17 cellular contexts compared by ENCODE assay signal in the genomic region with DNA sequence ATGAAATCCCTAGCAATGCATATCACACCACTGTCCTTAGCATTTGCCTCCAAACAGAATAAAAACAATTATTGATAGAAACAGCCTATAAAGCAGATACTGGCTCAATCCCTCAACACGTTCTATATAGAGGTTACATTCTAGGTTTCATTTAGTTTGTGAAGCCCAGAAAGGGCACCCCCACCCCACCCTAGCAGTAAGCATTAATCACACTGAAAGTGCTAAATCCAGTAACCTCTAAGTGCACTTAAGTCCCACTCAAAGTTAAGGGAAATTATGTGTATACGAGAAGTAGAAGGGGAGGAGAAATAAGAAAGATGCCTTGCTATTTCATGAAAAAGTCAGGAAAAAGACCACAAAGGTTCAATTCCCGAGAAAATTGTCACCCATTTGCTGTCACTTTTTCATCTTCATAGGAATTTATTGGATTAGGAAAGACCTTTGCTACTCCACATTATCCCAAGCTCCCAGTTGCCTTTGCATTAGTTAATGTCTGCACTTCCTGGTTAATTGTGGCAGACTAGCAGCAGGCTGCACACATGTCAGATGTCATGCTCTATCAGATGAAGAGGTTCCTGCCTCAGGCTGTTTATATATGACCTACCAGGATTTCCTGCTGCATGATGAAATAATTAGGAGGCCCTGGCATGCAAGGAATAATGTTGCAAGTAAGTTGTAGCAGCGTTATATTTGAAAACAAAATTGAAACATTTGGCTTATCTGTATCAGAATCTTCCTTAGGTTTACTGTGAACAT. TPM values are rescaled to one million over a fixed set of nuclear protein-coding genes. Genes with fewer than 3 reads are reported as not detected.
DNase-seq lines count a peak whose midpoint lies in the region; ATAC-seq, FAIRE-seq and TF ChIP-seq lines count a peak whose summit lies in the region.
"Had no signal": no experiment of that assay in that cellular context is flagged by ENCODE, and none has a peak within 500 bp of the region (broad histone marks: within the 10 kb centered on the region; RNA-seq: fewer than 3 reads in every experiment).

No MANE protein-coding gene starts in this region.

- H3K27ac Mint-ChIP-seq in WTC11: no peak overlapping the region
- H3K27ac Mint-ChIP-seq in T-helper 17 cell: no peak overlapping the region
- H3K27ac Mint-ChIP-seq in activated naive CD8-positive, alpha-beta T cell treated with anti-CD3 and anti-CD28 coated beads, Interleukin-2, amount 50 U/mL, for 24 hours: no peak overlapping the region
- H3K27ac Mint-ChIP-seq: stimulated activated effector memory CD8-positive, alpha-beta T cell treated with anti-CD3 and anti-CD28 coated beads, Interleukin-12 subunit alpha, Interleukin-12 subunit beta, amount 100 ng/mL, for 72 hours had no signal

- no peak for ATAC-seq in A549
- ATAC-seq in WTC11: no peak
- no peak for ATAC-seq in T-helper 17 cell
- no peak for ATAC-seq in activated naive CD8-positive, alpha-beta T cell treated with anti-CD3 and anti-CD28 coated beads, Interleukin-2, amount 50 U/mL, for 24 hours
- ATAC-seq: stimulated activated effector memory CD8-positive, alpha-beta T cell treated with anti-CD3 and anti-CD28 coated beads, Interleukin-12 subunit alpha, Interleukin-12 subunit beta, amount 100 ng/mL, for 72 hours had no signal

- no peak overlapping the region for H3K4me3 ChIP-seq in A549

- H3K9me3 ChIP-seq in A549 (no peaks in the 10 kb centered on the region), T-helper 17 cell (ENCODE audit: control insufficient read depth, low read length, poor library complexity, severe bottlenecking) (no peaks in the 10 kb centered on the region)
- H3K9me3 ChIP-seq: Caco-2 had no signal

- FAIRE-seq in A549 (lab: Jason Lieb, UNC): no peak
- FAIRE-seq: endometrium had no signal

- CTCF ChIA-PET in A549 (lab: Yijun Ruan, JAX): no interaction called here
- CTCF ChIA-PET in WTC11 (lab: Charles Lee): no interaction called here

- no peaks in the 10 kb centered on the region for H3K9me3 Mint-ChIP-seq in WTC11
- peaks cover 4% of the 10 kb centered on the region for H3K9me3 Mint-ChIP-seq in activated naive CD8-positive, alpha-beta T cell treated with anti-CD3 and anti-CD28 coated beads, Interleukin-2, amount 50 U/mL, for 24 hours

- H3K4me1 ChIP-seq in A549: peaks cover 13% of the 10 kb centered on the region; the same call in 2 of the 3 replicates
- H3K4me1 ChIP-seq: Caco-2 had no signal

- POLR2A ChIA-PET in A549 (lab: Yijun Ruan, JAX): no interaction called here
- POLR2A ChIA-PET in WTC11 (lab: Charles Lee): no interaction called here

- peaks cover 20% of the 10 kb centered on the region for H3K27me3 Mint-ChIP-seq in WTC11 (ENCODE audit: low read depth)
- H3K27me3 Mint-ChIP-seq in T-helper 17 cell: no peaks in the 10 kb centered on the region
- no peaks in the 10 kb centered on the region for H3K27me3 Mint-ChIP-seq in activated naive CD8-positive, alpha-beta T cell treated with anti-CD3 and anti-CD28 coated beads, Interleukin-2, amount 50 U/mL, for 24 hours

- DNase-seq in A549 (ENCODE audit: low read depth in 1 of 2, low spot score in 1 of 2) (no peak), M059J (ENCODE audit: low read depth) (peak; percentile 78), NCI-H748 (lab: John Stamatoyannopoulos, UW; ENCODE audit: unreplicated experiment) (peak; percentile 75), dermis microvascular lymphatic vessel endothelial cell (ENCODE audit: low read depth in 2 of 2) (peak; percentile 4 to 47), WTC11 (ENCODE audit: low spot score) (no peak), T-helper 17 cell (no peak), cortex of kidney (lab: John Stamatoyannopoulos, UW) (no peak)
- DNase-seq in activated naive CD8-positive, alpha-beta T cell treated with anti-CD3 and anti-CD28 coated beads, Interleukin-2, amount 50 U/mL, for 24 hours: no peak
- DNase-seq: activated naive CD4-positive, alpha-beta T cell treated with Interleukin-2 at 50 U/mL for 16 hours; Caco-2; kidney glomerular epithelial cell; NCI-H2171; stimulated activated CD4-positive, alpha-beta T cell treated with anti-CD3 and anti-CD28 coated beads, Interleukin-4, amount 100 ng/mL, for 1 hour had no signal

- H3K4me1 Mint-ChIP-seq in WTC11: peaks cover 87% of the 10 kb centered on the region
- H3K4me1 Mint-ChIP-seq in T-helper 17 cell: no peaks in the 10 kb centered on the region
- H3K4me1 Mint-ChIP-seq in activated naive CD8-positive, alpha-beta T cell treated with anti-CD3 and anti-CD28 coated beads, Interleukin-2, amount 50 U/mL, for 24 hours: no peaks in the 10 kb centered on the region
- H3K4me1 Mint-ChIP-seq: stimulated activated effector memory CD8-positive, alpha-beta T cell treated with anti-CD3 and anti-CD28 coated beads, Interleukin-12 subunit alpha, Interleukin-12 subunit beta, amount 100 ng/mL, for 72 hours had no signal

- H3K27ac ChIP-seq in A549: no peak overlapping the region

- TF ChIP-seq RAD21 in A549 (conservative IDR thresholded peaks at IDR 0.05 in 1 of 2, IDR thresholded peaks at IDR 0.05 in 1 of 2): no peak

- no peak for TF ChIP-seq EP300 in A549 (IDR thresholded peaks at IDR 0.05)

- H3K4me3 Mint-ChIP-seq in WTC11 (no peak overlapping the region), T-helper 17 cell (no peak overlapping the region)
- no peak overlapping the region for H3K4me3 Mint-ChIP-seq in activated naive CD8-positive, alpha-beta T cell treated with anti-CD3 and anti-CD28 coated beads, Interleukin-2, amount 50 U/mL, for 24 hours
- H3K4me3 Mint-ChIP-seq: stimulated activated effector memory CD8-positive, alpha-beta T cell treated with anti-CD3 and anti-CD28 coated beads, Interleukin-12 subunit alpha, Interleukin-12 subunit beta, amount 100 ng/mL, for 72 hours had no signal

- TF ChIP-seq CTCF in A549 (IDR thresholded peaks at IDR 0.05) (no peak), WTC11 (IDR thresholded peaks at IDR 0.05) (no peak)

- TF ChIP-seq POLR2A in A549 (IDR thresholded peaks at IDR 0.05; ENCODE audit: low read length): no peak

- H3K36me3 Mint-ChIP-seq in WTC11 (no peaks in the 10 kb centered on the region), T-helper 17 cell (ENCODE audit: low read depth) (no peaks in the 10 kb centered on the region)
- no peaks in the 10 kb centered on the region for H3K36me3 Mint-ChIP-seq in activated naive CD8-positive, alpha-beta T cell treated with anti-CD3 and anti-CD28 coated beads, Interleukin-2, amount 50 U/mL, for 24 hours (ENCODE audit: low read depth)
- H3K36me3 Mint-ChIP-seq: stimulated activated effector memory CD8-positive, alpha-beta T cell treated with anti-CD3 and anti-CD28 coated beads, Interleukin-12 subunit alpha, Interleukin-12 subunit beta, amount 100 ng/mL, for 72 hours had no signal

- WGBS in A549 (ENCODE audit: missing lambda C conversion rate): 36% methylated on average over 4 of the region's 4 CpGs

- H3K4me2 ChIP-seq in A549: peak overlapping the region; percentile 20; the same call in 1 of the 3 replicates

TF ChIP-seq in A549, 52 proteins besides CTCF, POLR2A, EP300 and RAD21:
- no peak for TF ChIP-seq MAFK (IDR thresholded peaks at IDR 0.05; ENCODE audit: partially characterized antibody)
- no peak for TF ChIP-seq NPAS2 (CRISPR knock-in tag; IDR thresholded peaks at IDR 0.05; ENCODE audit: borderline replicate concordance)
- TF ChIP-seq, protein P1, sequence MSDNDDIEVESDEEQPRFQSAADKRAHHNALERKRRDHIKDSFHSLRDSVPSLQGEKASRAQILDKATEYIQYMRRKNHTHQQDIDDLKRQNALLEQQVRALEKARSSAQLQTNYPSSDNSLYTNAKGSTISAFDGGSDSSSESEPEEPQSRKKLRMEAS (IDR thresholded peaks at IDR 0.05): no peak
- TF ChIP-seq PHF8 (IDR thresholded peaks at IDR 0.05; ENCODE audit: borderline replicate concordance, low read depth): no peak
- no peak for TF ChIP-seq HEYL (CRISPR knock-in tag; IDR thresholded peaks at IDR 0.05)
- TF ChIP-seq, protein P2, sequence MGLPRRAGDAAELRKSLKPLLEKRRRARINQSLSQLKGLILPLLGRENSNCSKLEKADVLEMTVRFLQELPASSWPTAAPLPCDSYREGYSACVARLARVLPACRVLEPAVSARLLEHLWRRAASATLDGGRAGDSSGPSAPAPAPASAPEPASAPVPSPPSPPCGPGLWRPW (IDR thresholded peaks at IDR 0.05): no peak
- no peak for TF ChIP-seq SREBF2 (IDR thresholded peaks at IDR 0.05)
TF ChIP-seq in A549: peak in this region for 0.

TF ChIP-seq in WTC11, 78 proteins besides CTCF, POLR2A, EP300 and RAD21 (continues in another document):
- TF ChIP-seq ESRRA (CRISPR knock-in tag; IDR thresholded peaks at IDR 0.05; ENCODE audit: borderline replicate concordance) (no peak), CBFB (CRISPR knock-in tag; IDR thresholded peaks at IDR 0.05; ENCODE audit: low read depth) (no peak), SP1 (CRISPR knock-in tag; conservative IDR thresholded peaks at IDR 0.05) (no peak), GRHL2 (CRISPR knock-in tag; IDR thresholded peaks at IDR 0.05; ENCODE audit: insufficient replicate concordance, severe bottlenecking) (no peak), JUN (CRISPR knock-in tag; IDR thresholded peaks at IDR 0.05) (no peak)
- TF ChIP-seq, protein P3, sequence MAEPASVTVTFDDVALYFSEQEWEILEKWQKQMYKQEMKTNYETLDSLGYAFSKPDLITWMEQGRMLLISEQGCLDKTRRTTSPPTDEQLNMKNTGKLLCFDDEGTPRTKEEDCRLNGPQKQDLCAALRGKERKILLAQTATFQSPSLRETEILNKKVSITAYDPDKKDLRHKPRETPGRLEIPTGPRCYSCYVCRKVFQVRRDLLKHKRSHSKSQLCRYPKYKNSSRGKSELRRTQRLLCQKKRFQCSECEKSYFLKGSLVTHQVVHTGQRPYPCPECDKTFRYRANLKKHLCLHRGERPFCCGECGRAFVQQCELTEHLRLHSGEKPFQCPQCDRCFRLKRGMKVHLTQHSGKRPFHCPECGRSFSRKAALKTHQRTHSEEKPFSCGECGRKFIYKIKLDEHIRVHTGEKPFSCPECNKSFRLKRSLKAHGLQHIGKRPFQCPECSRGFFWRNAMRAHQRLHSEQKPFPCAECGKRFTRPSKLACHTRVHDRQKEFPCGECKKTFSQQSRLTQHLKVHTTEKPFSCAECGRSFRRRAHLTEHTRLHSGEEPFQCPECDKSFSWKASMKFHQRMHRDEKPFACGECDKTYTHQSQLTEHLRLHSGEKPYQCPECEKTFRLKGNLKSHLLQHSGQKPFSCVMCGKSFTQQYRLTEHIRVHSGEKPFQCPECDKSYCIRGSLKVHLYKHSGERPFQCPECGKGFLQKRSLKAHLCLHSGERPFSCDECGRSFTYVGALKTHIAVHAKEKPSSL (CRISPR knock-in tag; conservative IDR thresholded peaks at IDR 0.05): no peak

RNA-seq across cellular contexts. Expression of a gene that starts 54.5 kb away (rescaled TPM):
- 7.6 and 9.5 TPM in 2 replicates for polyA plus RNA-seq in A549 (2011; rRNA removed)
- polyA plus RNA-seq in A549 (2012; cell fraction: cytosol; rRNA removed): 2.4 and 2.6 TPM in 2 replicates
- polyA plus RNA-seq in A549 (2012; cell fraction: nucleus; rRNA removed): 2.2 and 3.5 TPM in 2 replicates
- 1.8 to 3.3 TPM (median 3.0 TPM) in 3 replicates for polyA plus RNA-seq in A549 (2017; fragmentation: RNase III; extraction: RNeasy Plus Mini Kit Qiagen cat#74134 plus additional on column Dnase treatment)
- 4.0 and 4.9 TPM in 2 replicates for polyA minus RNA-seq in A549 (2011; rRNA and poly(A)+ RNA removed)
- 1.5 and 1.6 TPM in 2 replicates for total RNA-seq in M059J (2014; rRNA removed; shearing (Covaris generic))
- total RNA-seq in dermis microvascular lymphatic vessel endothelial cell: not detected in 2 replicates
- 0.25 to 0.39 TPM (median 0.37 TPM) in 3 replicates for total RNA-seq in WTC11 (2021)
- not detected for total RNA-seq in T-helper 17 cell
- total RNA-seq: Caco-2, renal cortical epithelial cell had no signal
- polyA plus RNA-seq: AG04450 had no signal

Comparison
In these comparisons a context has a peak if more than half of its experiments do, and no peak if none do; other contexts are left out.
1. DNase-seq: peak in M059J (single experiment), NCI-H748 (single experiment) and dermis microvascular lymphatic vessel endothelial cell (2 of 2); none in A549 (0 of 2), WTC11 (single experiment), T-helper 17 cell (0 of 3), cortex of kidney (single experiment) and activated naive CD8-positive, alpha-beta T cell treated with anti-CD3 and anti-CD28 coated beads, Interleukin-2, amount 50 U/mL, for 24 hours (single experiment).